ENCODE assay signal across 17 cellular contexts in genomic region chr7:137462847-137463246, GRCh38.
"Had no signal": no experiment of that assay in that cellular context is flagged by ENCODE, and none has a peak within 500 bp of the region (broad histone marks: within the 10 kb centered on the region; RNA-seq: fewer than 3 reads in every experiment).

No MANE protein-coding gene starts in this region.

- DNase-seq: activated CD8-positive, alpha-beta memory T cell treated with anti-CD3 and anti-CD28 coated beads, Interleukin-2, amount 50 U/mL, for 4 hours; activated CD8-positive, alpha-beta T cell treated with anti-CD3 and anti-CD28 coated beads for 36 hours; activated naive CD8-positive, alpha-beta T cell treated with anti-CD3 and anti-CD28 coated beads, Interleukin-2, amount 10 ng/mL, durations not matched to agents 7 days and 5 days; activated T-cell treated with anti-CD3 and anti-CD28 coated beads, Interleukin-2, amount 50 U/mL, for 72 hours; anterior cingulate cortex; esophagus squamous epithelium; left cardiac atrium; naive thymus-derived CD8-positive, alpha-beta T cell; sigmoid colon; stimulated activated CD4-positive, alpha-beta T cell treated with anti-CD3 and anti-CD28 coated beads, Interleukin-4, amount 100 ng/mL, for 1 hour; stimulated activated CD8-positive, alpha-beta memory T cell treated with anti-CD3 and anti-CD28 coated beads, Interleukin-4, amount 100 ng/mL, for 48 hours had no signal

- H3K4me1 ChIP-seq: prostate gland, sigmoid colon had no signal

- H3K27me3 Mint-ChIP-seq: activated naive CD8-positive, alpha-beta T cell treated with anti-CD3 and anti-CD28 coated beads, Interleukin-2, amount 10 ng/mL, durations not matched to agents 7 days and 5 days had no signal

- H3K9me3 Mint-ChIP-seq: activated CD8-positive, alpha-beta T cell treated with anti-CD3 and anti-CD28 coated beads for 36 hours; activated naive CD8-positive, alpha-beta T cell treated with anti-CD3 and anti-CD28 coated beads, Interleukin-2, amount 10 ng/mL, durations not matched to agents 7 days and 5 days; activated T-cell treated with anti-CD3 and anti-CD28 coated beads, Interleukin-2, amount 50 U/mL, for 72 hours; stimulated activated naive CD8-positive, alpha-beta T cell treated with anti-CD3 and anti-CD28 coated beads, Interleukin-15, Interleukin-2, amounts not matched to agents 100 ng/mL and 50 ng/mL, for 24 hours had no signal

- H3K36me3 ChIP-seq: esophagus squamous epithelium, prostate gland, sigmoid colon, thoracic aorta had no signal

- H3K4me3 Mint-ChIP-seq: activated CD8-positive, alpha-beta T cell treated with anti-CD3 and anti-CD28 coated beads for 36 hours; activated naive CD8-positive, alpha-beta T cell treated with anti-CD3 and anti-CD28 coated beads, Interleukin-2, amount 10 ng/mL, durations not matched to agents 7 days and 5 days; activated T-cell treated with anti-CD3 and anti-CD28 coated beads, Interleukin-2, amount 50 U/mL, for 72 hours; naive thymus-derived CD8-positive, alpha-beta T cell; stimulated activated naive CD8-positive, alpha-beta T cell treated with anti-CD3 and anti-CD28 coated beads, Interleukin-15, Interleukin-2, amounts not matched to agents 100 ng/mL and 50 ng/mL, for 24 hours had no signal

- H3K27ac ChIP-seq: esophagus squamous epithelium, foreskin keratinocyte, prostate gland, sigmoid colon, thoracic aorta, VCaP had no signal

- H3K27me3 ChIP-seq: esophagus squamous epithelium, foreskin keratinocyte, sigmoid colon had no signal

- H3K36me3 Mint-ChIP-seq: activated naive CD8-positive, alpha-beta T cell treated with anti-CD3 and anti-CD28 coated beads, Interleukin-2, amount 10 ng/mL, durations not matched to agents 7 days and 5 days; naive thymus-derived CD8-positive, alpha-beta T cell had no signal

- H3K4me1 Mint-ChIP-seq: activated naive CD8-positive, alpha-beta T cell treated with anti-CD3 and anti-CD28 coated beads, Interleukin-2, amount 10 ng/mL, durations not matched to agents 7 days and 5 days; naive thymus-derived CD8-positive, alpha-beta T cell had no signal

- H3K27ac Mint-ChIP-seq: activated CD8-positive, alpha-beta T cell treated with anti-CD3 and anti-CD28 coated beads for 36 hours; activated naive CD8-positive, alpha-beta T cell treated with anti-CD3 and anti-CD28 coated beads, Interleukin-2, amount 10 ng/mL, durations not matched to agents 7 days and 5 days; activated T-cell treated with anti-CD3 and anti-CD28 coated beads, Interleukin-2, amount 50 U/mL, for 72 hours; naive thymus-derived CD8-positive, alpha-beta T cell; stimulated activated naive CD8-positive, alpha-beta T cell treated with anti-CD3 and anti-CD28 coated beads, Interleukin-15, Interleukin-2, amounts not matched to agents 100 ng/mL and 50 ng/mL, for 24 hours had no signal

- H3K4me3 ChIP-seq: esophagus squamous epithelium, lung, prostate gland, sigmoid colon, thoracic aorta had no signal

- H3K9me3 ChIP-seq: esophagus squamous epithelium, prostate gland, sigmoid colon, thoracic aorta had no signal
